In genomic region chr10:62805139-62806092, GRCh38 we compare ENCODE assay signal across 8 cellular contexts. TPM values are rescaled to one million over a fixed set of nuclear protein-coding genes. Genes with fewer than 3 reads are reported as not detected.
DNase-seq lines count a peak whose midpoint lies in the region; ATAC-seq, FAIRE-seq and TF ChIP-seq lines count a peak whose summit lies in the region.

No MANE protein-coding gene starts in this region.

- intact Hi-C loops in pancreas (cut with DNase I), result no loop called here

- TF ChIP-seq CTCF in GM12875 (IDR thresholded peaks at IDR 0.05; ENCODE audit: borderline replicate concordance, insufficient read depth, low read depth, low read length) (no peak), Loucy (conservative IDR thresholded peaks at IDR 0.05; ENCODE audit: low read length) (no peak), pancreas (IDR thresholded peaks at IDR 0.05) (no peak)

- H3K9me2 ChIP-seq in Loucy (replicated peaks; ENCODE audit: low read depth, low read length), result no peaks in the 10 kb centered on the region

- H3K9me3 ChIP-seq in Loucy (ENCODE audit: insufficient read depth, low read depth, low read length), result no peaks in the 10 kb centered on the region
- no peaks in the 10 kb centered on the region for H3K9me3 ChIP-seq in pancreas

- 1 to 2% methylated on average over 72 to 90 of the region's 90 CpGs for WGBS in pancreas, 2 donors

- peak overlapping the region; percentile 77 to 97 (median 92) for H3K27ac ChIP-seq in pancreas

- H3K4me3 ChIP-seq in GM12875 (ENCODE audit: low read depth, low read length), result peak overlapping the region; percentile 98
- peak overlapping the region; percentile 95 for H3K4me3 ChIP-seq in H7 (ENCODE audit: insufficient read depth, low read depth, low read length)
- H3K4me3 ChIP-seq in Loucy (ENCODE audit: low read length, poor library complexity, severe bottlenecking), result peak overlapping the region; percentile 82
- H3K4me3 ChIP-seq in pancreas, result peak overlapping the region; percentile 74 to 95 (median 92)

- H3K79me2 ChIP-seq in Loucy (ENCODE audit: insufficient read depth, low read length), result peaks cover 42% of the 10 kb centered on the region

- peaks cover 48% of the 10 kb centered on the region for H4K20me1 ChIP-seq in Loucy (ENCODE audit: insufficient read depth, low read length, poor library complexity, severe bottlenecking)

- no peaks in the 10 kb centered on the region for H3F3A ChIP-seq in Loucy (ENCODE audit: low read depth)

- DNase-seq in H7 (peak; percentile 73), glomerular visceral epithelial cell (ENCODE audit: extremely low spot score) (peak; percentile 63), pancreas (peak in 5 of 6 donors; percentile 28 to 84 (median 52)), SKM-1 (lab: John Stamatoyannopoulos, UW; ENCODE audit: unreplicated experiment) (no peak), middle frontal gyrus (ENCODE audit: extremely low spot score, low spot score) (no peak)
- DNase-seq in activated naive CD4-positive, alpha-beta T cell treated with Interleukin-2 at 50 U/mL for 16 hours, result peak; percentile 19

- H3K9ac ChIP-seq in Loucy (ENCODE audit: low read depth, low read length, poor library complexity, severe bottlenecking), result peak overlapping the region; percentile 85

- no peaks in the 10 kb centered on the region for H3K27me3 ChIP-seq in H7 (ENCODE audit: control insufficient read depth, insufficient read depth, low read length)
- H3K27me3 ChIP-seq in Loucy (ENCODE audit: insufficient read depth, low read length, poor library complexity, severe bottlenecking), result peaks cover 19% of the 10 kb centered on the region
- no peaks in the 10 kb centered on the region for H3K27me3 ChIP-seq in pancreas

- no peak for FAIRE-seq in pancreas (lab: Jason Lieb, UNC)

- H2AFZ ChIP-seq in Loucy (ENCODE audit: low read length), result peak overlapping the region; percentile 87

- peaks cover 35% of the 10 kb centered on the region for H3K4me1 ChIP-seq in Loucy (ENCODE audit: insufficient read depth, low read length, poor library complexity, severe bottlenecking)
- peaks cover 11 to 28% (median 17%) of the 10 kb centered on the region in 3 donors for H3K4me1 ChIP-seq in pancreas

- peak overlapping the region; percentile 98 for H3K4me2 ChIP-seq in Loucy (ENCODE audit: low read depth, low read length, poor library complexity, severe bottlenecking)

- H3K36me3 ChIP-seq in H7 (replicated peaks; ENCODE audit: control insufficient read depth, insufficient read depth, low read length) (no peaks in the 10 kb centered on the region), Loucy (ENCODE audit: insufficient read depth, low read length) (no peaks in the 10 kb centered on the region), pancreas (no peaks in the 10 kb centered on the region)

- ATAC-seq in pancreas, result peak; percentile 24 to 53 (median 42)

RNA-seq across cellular contexts. Expression of gene ADO, which starts 0.9 kb away (rescaled TPM):
- 48.5 and 51.0 TPM in 2 replicates for total RNA-seq in H7 (2014; rRNA removed; shearing (Covaris generic))
- 1 to 10 TPM; 3.7 to 9.6 (median 5.7) TPM for total RNA-seq in pancreas
- 1 to 10 TPM; 2.4 to 5.5 TPM for polyA plus RNA-seq in pancreas

RNA-seq across cellular contexts. Expression of gene EGR2, which starts 10.8 kb away (rescaled TPM):
- total RNA-seq in H7 (2014; rRNA removed; shearing (Covaris generic)), result 0.14 and 0.96 TPM in 2 replicates
- total RNA-seq in pancreas, result 1 to 10 TPM in 3 of 6 donors, under 1 TPM in 3; 0.42 to 2.7 (median 1.2) TPM
- polyA plus RNA-seq in pancreas, result under 1 TPM; 0.61 to 0.68 TPM

Comparison
In these comparisons a context has a peak if more than half of its experiments do, and no peak if none do; other contexts are left out.
1. DNase-seq: peak in H7 (single experiment), activated naive CD4-positive, alpha-beta T cell treated with Interleukin-2 at 50 U/mL for 16 hours (single experiment), glomerular visceral epithelial cell (single experiment) and pancreas (5 of 6); none in SKM-1 (single experiment) and middle frontal gyrus (single experiment).
2. Peak in every context shown above with its lines, with median percentiles within 50 percentile points of each other: H3K4me3 ChIP-seq.